ENCODE assay signal across 11 cellular contexts in genomic region chr11:131025421-131026126, GRCh38.
DNase-seq lines count a peak whose midpoint lies in the region; ATAC-seq and TF ChIP-seq lines count a peak whose summit lies in the region.
"Had no signal": no experiment of that assay in that cellular context is flagged by ENCODE, and none has a peak within 500 bp of the region (broad histone marks: within the 10 kb centered on the region; RNA-seq: fewer than 3 reads in every experiment).

No MANE protein-coding gene starts in this region.

- peaks cover 15% of the 10 kb centered on the region for H3K4me1 ChIP-seq in OCI-LY3 (ENCODE audit: low read length)
- no peaks in the 10 kb centered on the region for H3K4me1 ChIP-seq in colonic mucosa
- H3K4me1 ChIP-seq: uterus had no signal

- H3K27ac ChIP-seq in OCI-LY3 (ENCODE audit: low read length): no peak overlapping the region
- no peak overlapping the region for H3K27ac ChIP-seq in colonic mucosa
- H3K27ac ChIP-seq: uterus had no signal

- TF ChIP-seq CTCF in GM06990 (IDR thresholded peaks at IDR 0.05; ENCODE audit: insufficient read depth, low read length, poor library complexity, severe bottlenecking): no peak
- TF ChIP-seq CTCF in OCI-LY3 (IDR thresholded peaks at IDR 0.05; ENCODE audit: low read depth, low read length): no peak
- TF ChIP-seq CTCF in colonic mucosa (IDR thresholded peaks at IDR 0.05): no peak

- H3K27me3 ChIP-seq in GM06990 (replicated peaks; ENCODE audit: control insufficient read depth, insufficient read depth, low read length) (peaks cover 1% of the 10 kb centered on the region; the same call in 1 of the 2 replicates), OCI-LY3 (ENCODE audit: low read depth, low read length) (peaks cover 31% of the 10 kb centered on the region), colonic mucosa (no peaks in the 10 kb centered on the region)
- H3K27me3 ChIP-seq: uterus had no signal

- no peak overlapping the region for H2AFZ ChIP-seq in OCI-LY3 (ENCODE audit: low read depth, low read length)

- DNase-seq in GM06990 (ENCODE audit: extremely low read depth, insufficient read length) (peak; percentile 3), NCI-H1436 treated with DMSO at 0.1 percent for 48 hours (lab: John Stamatoyannopoulos, UW) (no peak), SKM-1 treated with dmso at 0.1 percent for 144 hours (lab: John Stamatoyannopoulos, UW; ENCODE audit: unreplicated experiment) (no peak), colonic mucosa (no peak), T-helper 9 cell (no peak)
- DNase-seq: aorta, NCI-H1930, uterus had no signal

- H4K20me1 ChIP-seq in OCI-LY3 (ENCODE audit: insufficient read depth, low read length): no peaks in the 10 kb centered on the region

- no peak overlapping the region for H3K9ac ChIP-seq in OCI-LY3 (ENCODE audit: low read length)
- H3K9ac ChIP-seq in colonic mucosa (ENCODE audit: low read depth in 2 of 2, low read length in 2 of 2): no peak overlapping the region

- H3K4me3 ChIP-seq in GM06990 (replicated peaks; ENCODE audit: low read depth, low read length) (no peak overlapping the region), OCI-LY3 (ENCODE audit: low read length) (no peak overlapping the region), colonic mucosa (no peak overlapping the region)
- H3K4me3 ChIP-seq: uterus had no signal

- peak; percentile 73 for ATAC-seq in GM19395 (IDR thresholded peaks at IDR 0.05; ENCODE audit: unreplicated experiment)
- peak; percentile 92 for ATAC-seq in HG02870 (IDR thresholded peaks at IDR 0.05; ENCODE audit: unreplicated experiment)

- H3K9me3 ChIP-seq in OCI-LY3 (ENCODE audit: insufficient read depth, low read length) (no peaks in the 10 kb centered on the region), colonic mucosa (no peaks in the 10 kb centered on the region)
- H3K9me3 ChIP-seq: uterus had no signal

- H3K4me2 ChIP-seq in OCI-LY3 (ENCODE audit: low read length): peak overlapping the region; percentile 39

- intact Hi-C loops in colonic mucosa (cut with DNase I): no loop called here

- H3K36me3 ChIP-seq in GM06990 (ENCODE audit: control insufficient read depth, insufficient read depth, low read length) (no peaks in the 10 kb centered on the region), OCI-LY3 (replicated peaks; ENCODE audit: low read depth, low read length) (no peaks in the 10 kb centered on the region), colonic mucosa (no peaks in the 10 kb centered on the region)
- H3K36me3 ChIP-seq: uterus had no signal

- no peaks in the 10 kb centered on the region for H3K79me2 ChIP-seq in OCI-LY3 (ENCODE audit: low read length)
